Comparison of ENCODE assay signal across 2 cellular contexts in the genomic region with DNA sequence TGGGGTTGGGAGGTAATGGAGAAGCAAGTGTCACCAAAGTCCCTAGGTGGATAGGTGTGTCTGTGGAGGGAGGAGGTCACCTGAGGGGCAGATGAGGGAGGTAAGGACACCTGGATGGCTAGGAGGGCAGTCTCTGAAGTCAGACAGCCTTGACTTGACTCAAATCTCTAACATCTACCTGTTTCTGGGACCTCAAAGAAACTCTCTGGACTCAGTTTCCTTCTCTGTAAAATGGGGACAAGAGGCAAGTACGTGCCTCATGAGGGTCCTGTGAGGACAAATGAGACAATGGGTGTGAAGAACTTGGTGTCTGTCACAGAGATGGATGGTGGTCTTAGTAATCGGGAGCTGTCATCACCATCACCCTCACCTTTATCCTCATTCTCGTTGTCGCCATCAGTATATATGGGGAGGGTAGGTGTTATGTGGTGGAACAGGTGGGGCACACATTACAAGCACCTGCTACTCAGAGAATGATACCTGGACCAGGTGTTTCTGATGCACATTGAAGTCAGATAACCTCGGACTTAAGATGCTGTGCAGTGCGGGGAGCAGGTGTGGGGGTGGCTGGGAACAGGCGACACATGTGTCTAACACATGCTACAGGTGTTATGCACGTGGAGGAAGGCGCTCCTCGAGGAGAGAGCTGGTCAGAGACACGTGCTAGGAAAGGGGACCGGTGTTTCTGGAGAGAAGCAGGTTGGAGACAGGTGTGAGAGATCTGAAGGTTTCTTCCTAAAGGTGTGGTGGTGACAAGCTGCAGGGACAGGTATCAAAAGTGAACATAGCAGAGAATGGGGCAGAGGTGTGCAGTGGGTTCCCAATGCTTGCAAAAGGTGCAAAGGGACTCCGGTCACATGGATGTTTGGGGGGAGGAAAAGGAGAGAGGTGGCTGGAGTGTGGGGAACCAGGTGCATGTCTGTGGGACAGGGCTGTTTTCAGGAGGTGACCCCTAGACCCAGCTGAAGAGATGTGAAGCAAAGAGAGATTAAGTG.
TF ChIP-seq lines count a peak whose summit lies in the region.

No MANE protein-coding gene starts in this region.

TF ChIP-seq in GM23338, 12 proteins besides CTCF, POLR2A, EP300 and RAD21:
- no peak for TF ChIP-seq STAT1 (IDR thresholded peaks at IDR 0.05; ENCODE audit: unreplicated experiment)
- TF ChIP-seq JUNB (IDR thresholded peaks at IDR 0.05; ENCODE audit: unreplicated experiment): no peak
- TF ChIP-seq, protein P1, sequence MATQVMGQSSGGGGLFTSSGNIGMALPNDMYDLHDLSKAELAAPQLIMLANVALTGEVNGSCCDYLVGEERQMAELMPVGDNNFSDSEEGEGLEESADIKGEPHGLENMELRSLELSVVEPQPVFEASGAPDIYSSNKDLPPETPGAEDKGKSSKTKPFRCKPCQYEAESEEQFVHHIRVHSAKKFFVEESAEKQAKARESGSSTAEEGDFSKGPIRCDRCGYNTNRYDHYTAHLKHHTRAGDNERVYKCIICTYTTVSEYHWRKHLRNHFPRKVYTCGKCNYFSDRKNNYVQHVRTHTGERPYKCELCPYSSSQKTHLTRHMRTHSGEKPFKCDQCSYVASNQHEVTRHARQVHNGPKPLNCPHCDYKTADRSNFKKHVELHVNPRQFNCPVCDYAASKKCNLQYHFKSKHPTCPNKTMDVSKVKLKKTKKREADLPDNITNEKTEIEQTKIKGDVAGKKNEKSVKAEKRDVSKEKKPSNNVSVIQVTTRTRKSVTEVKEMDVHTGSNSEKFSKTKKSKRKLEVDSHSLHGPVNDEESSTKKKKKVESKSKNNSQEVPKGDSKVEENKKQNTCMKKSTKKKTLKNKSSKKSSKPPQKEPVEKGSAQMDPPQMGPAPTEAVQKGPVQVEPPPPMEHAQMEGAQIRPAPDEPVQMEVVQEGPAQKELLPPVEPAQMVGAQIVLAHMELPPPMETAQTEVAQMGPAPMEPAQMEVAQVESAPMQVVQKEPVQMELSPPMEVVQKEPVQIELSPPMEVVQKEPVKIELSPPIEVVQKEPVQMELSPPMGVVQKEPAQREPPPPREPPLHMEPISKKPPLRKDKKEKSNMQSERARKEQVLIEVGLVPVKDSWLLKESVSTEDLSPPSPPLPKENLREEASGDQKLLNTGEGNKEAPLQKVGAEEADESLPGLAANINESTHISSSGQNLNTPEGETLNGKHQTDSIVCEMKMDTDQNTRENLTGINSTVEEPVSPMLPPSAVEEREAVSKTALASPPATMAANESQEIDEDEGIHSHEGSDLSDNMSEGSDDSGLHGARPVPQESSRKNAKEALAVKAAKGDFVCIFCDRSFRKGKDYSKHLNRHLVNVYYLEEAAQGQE (IDR thresholded peaks at IDR 0.05; ENCODE audit: unreplicated experiment): no peak
- no peak for TF ChIP-seq EZH2phosphoT487 (IDR thresholded peaks at IDR 0.05; ENCODE audit: unreplicated experiment)
- no peak for TF ChIP-seq CREB1 (CRISPR knock-in tag; IDR thresholded peaks at IDR 0.05; ENCODE audit: low read depth)

TF ChIP-seq in H1, 55 proteins besides CTCF, POLR2A, EP300 and RAD21:
- TF ChIP-seq, protein P2, sequence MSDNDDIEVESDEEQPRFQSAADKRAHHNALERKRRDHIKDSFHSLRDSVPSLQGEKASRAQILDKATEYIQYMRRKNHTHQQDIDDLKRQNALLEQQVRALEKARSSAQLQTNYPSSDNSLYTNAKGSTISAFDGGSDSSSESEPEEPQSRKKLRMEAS (IDR thresholded peaks at IDR 0.05): peak; percentile 47; the same call in 1 of the 2 replicates
- no peak for TF ChIP-seq SP1 (IDR thresholded peaks at IDR 0.05; ENCODE audit: low read depth, low read length)
- TF ChIP-seq CHD2 (IDR thresholded peaks at IDR 0.05; ENCODE audit: low read length): no peak
- TF ChIP-seq SIN3A (conservative IDR thresholded peaks at IDR 0.05 in 1 of 2, IDR thresholded peaks at IDR 0.05 in 1 of 2; ENCODE audit: low read depth in 1 of 2, low read length in 2 of 2): no peak
- TF ChIP-seq POU5F1 (IDR thresholded peaks at IDR 0.05; ENCODE audit: low read depth, low read length): no peak
- no peak for TF ChIP-seq EGR1 (IDR thresholded peaks at IDR 0.05; ENCODE audit: borderline replicate concordance, low read depth, low read length)
- TF ChIP-seq RNF2 (IDR thresholded peaks at IDR 0.05; ENCODE audit: borderline replicate concordance, low read depth, low read length, missing control alignments, poor library complexity, severe bottlenecking): no peak
- TF ChIP-seq CREB1 (IDR thresholded peaks at IDR 0.05): no peak
- no peak for TF ChIP-seq HDAC2 (IDR thresholded peaks at IDR 0.05; ENCODE audit: borderline replicate concordance in 1 of 2, low read depth in 2 of 2, low read length in 2 of 2)
- peak; percentile 22 for TF ChIP-seq EZH2 (IDR thresholded peaks at IDR 0.05; ENCODE audit: low read depth, low read length, severe bottlenecking)
- peak; percentile 42 for TF ChIP-seq SUZ12 (IDR thresholded peaks at IDR 0.05; ENCODE audit: low read length)
- no peak for TF ChIP-seq FOSL1 (IDR thresholded peaks at IDR 0.05; ENCODE audit: insufficient read depth, low read depth, low read length)
- TF ChIP-seq, protein P3, sequence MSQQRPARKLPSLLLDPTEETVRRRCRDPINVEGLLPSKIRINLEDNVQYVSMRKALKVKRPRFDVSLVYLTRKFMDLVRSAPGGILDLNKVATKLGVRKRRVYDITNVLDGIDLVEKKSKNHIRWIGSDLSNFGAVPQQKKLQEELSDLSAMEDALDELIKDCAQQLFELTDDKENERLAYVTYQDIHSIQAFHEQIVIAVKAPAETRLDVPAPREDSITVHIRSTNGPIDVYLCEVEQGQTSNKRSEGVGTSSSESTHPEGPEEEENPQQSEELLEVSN (IDR thresholded peaks at IDR 0.05): peak; percentile 42; the same call in 1 of the 2 replicates
- no peak for TF ChIP-seq GTF2F1 (IDR thresholded peaks at IDR 0.05; ENCODE audit: borderline replicate concordance, low read depth, low read length)
